In genomic region chr20:50460608-50461268, GRCh38 we compare ENCODE assay signal across 8 cellular contexts. TPM values are rescaled to one million over a fixed set of nuclear protein-coding genes. Genes with fewer than 3 reads are reported as not detected.
A peak's percentile ranks its signal among the peaks of the same experiment; 100 is the strongest.
DNase-seq lines count a peak whose midpoint lies in the region; ATAC-seq and TF ChIP-seq lines count a peak whose summit lies in the region.

No MANE protein-coding gene starts in this region.

- H3K36me3 ChIP-seq in GM06990 (ENCODE audit: control insufficient read depth, insufficient read depth, low read length) (no peaks in the 10 kb centered on the region), OCI-LY3 (replicated peaks; ENCODE audit: low read depth, low read length) (no peaks in the 10 kb centered on the region)

- no peaks in the 10 kb centered on the region for H3K27me3 ChIP-seq in GM06990 (replicated peaks; ENCODE audit: control insufficient read depth, insufficient read depth, low read length)
- H3K27me3 ChIP-seq in OCI-LY3 (ENCODE audit: low read depth, low read length) = peaks cover 21% of the 10 kb centered on the region

- H3K9ac ChIP-seq in OCI-LY3 (ENCODE audit: low read length) = no peak overlapping the region

- peaks cover 37 to 43% of the 10 kb centered on the region in 2 donors for H3K4me1 Mint-ChIP-seq in natural killer cell treated with Interleukin-12 subunit alpha and Interleukin-12 subunit beta and Interleukin-15 and Interleukin-18, amount 100 ng/mL, for 72 hours (ENCODE audit: low read depth in 2 of 2)
- peaks cover 18% of the 10 kb centered on the region for H3K4me1 Mint-ChIP-seq in stimulated activated memory B cell treated with anti-CD40 and anti-IgM and Interleukin-4, amounts not matched to agents 10 μg/mL and 1 μg/mL and 100 μg/mL, for 72 hours

- peaks cover 10% of the 10 kb centered on the region for H3K4me1 ChIP-seq in OCI-LY3 (ENCODE audit: low read length)

- H3K4me3 Mint-ChIP-seq in natural killer cell treated with Interleukin-12 subunit alpha and Interleukin-12 subunit beta and Interleukin-15 and Interleukin-18, amount 100 ng/mL, for 72 hours = peak overlapping the region; percentile 35
- H3K4me3 Mint-ChIP-seq in stimulated activated memory B cell treated with anti-CD40 and anti-IgM and Interleukin-4, amounts not matched to agents 10 μg/mL and 1 μg/mL and 100 μg/mL, for 72 hours = no peak overlapping the region

- H3K9me3 Mint-ChIP-seq in natural killer cell treated with Interleukin-12 subunit alpha and Interleukin-12 subunit beta and Interleukin-15 and Interleukin-18, amount 100 ng/mL, for 72 hours = no peaks in the 10 kb centered on the region
- H3K9me3 Mint-ChIP-seq in stimulated activated memory B cell treated with anti-CD40 and anti-IgM and Interleukin-4, amounts not matched to agents 10 μg/mL and 1 μg/mL and 100 μg/mL, for 72 hours = peaks cover 4% of the 10 kb centered on the region

- no peaks in the 10 kb centered on the region for H3K9me3 ChIP-seq in OCI-LY3 (ENCODE audit: insufficient read depth, low read length)

- TF ChIP-seq CTCF in GM06990 (IDR thresholded peaks at IDR 0.05; ENCODE audit: insufficient read depth, low read length, poor library complexity, severe bottlenecking) (peak; percentile 91), OCI-LY3 (IDR thresholded peaks at IDR 0.05; ENCODE audit: low read depth, low read length) (peak; percentile 97)

- peaks cover 8% of the 10 kb centered on the region for H3K36me3 Mint-ChIP-seq in natural killer cell treated with Interleukin-12 subunit alpha and Interleukin-12 subunit beta and Interleukin-15 and Interleukin-18, amount 100 ng/mL, for 72 hours
- H3K36me3 Mint-ChIP-seq in stimulated activated memory B cell treated with anti-CD40 and anti-IgM and Interleukin-4, amounts not matched to agents 10 μg/mL and 1 μg/mL and 100 μg/mL, for 72 hours = peaks cover 6% of the 10 kb centered on the region

- 0 out of 2 replicates have a peak overlapping the region, but pooled peaks have one; percentile 14 for H3K4me2 ChIP-seq in OCI-LY3 (ENCODE audit: low read length)

- H3K79me2 ChIP-seq in OCI-LY3 (ENCODE audit: low read length) = no peaks in the 10 kb centered on the region

- peaks cover 0 to 10% of the 10 kb centered on the region in 2 donors for H3K27me3 Mint-ChIP-seq in natural killer cell treated with Interleukin-12 subunit alpha and Interleukin-12 subunit beta and Interleukin-15 and Interleukin-18, amount 100 ng/mL, for 72 hours
- H3K27me3 Mint-ChIP-seq in stimulated activated memory B cell treated with anti-CD40 and anti-IgM and Interleukin-4, amounts not matched to agents 10 μg/mL and 1 μg/mL and 100 μg/mL, for 72 hours = peaks cover 36% of the 10 kb centered on the region

- no peak overlapping the region for H3K4me3 ChIP-seq in GM06990 (replicated peaks; ENCODE audit: low read depth, low read length)
- no peak overlapping the region for H3K4me3 ChIP-seq in OCI-LY3 (ENCODE audit: low read length)

- peak overlapping the region; percentile 8 to 42 for H3K27ac Mint-ChIP-seq in natural killer cell treated with Interleukin-12 subunit alpha and Interleukin-12 subunit beta and Interleukin-15 and Interleukin-18, amount 100 ng/mL, for 72 hours
- H3K27ac Mint-ChIP-seq in stimulated activated memory B cell treated with anti-CD40 and anti-IgM and Interleukin-4, amounts not matched to agents 10 μg/mL and 1 μg/mL and 100 μg/mL, for 72 hours = no peak overlapping the region

- ATAC-seq in esophagus mucosa (peak; percentile 92), HG02763 (IDR thresholded peaks at IDR 0.05; ENCODE audit: unreplicated experiment) (no peak)
- peak; percentile 91 to 93 for ATAC-seq in natural killer cell treated with Interleukin-12 subunit alpha and Interleukin-12 subunit beta and Interleukin-15 and Interleukin-18, amount 100 ng/mL, for 72 hours
- ATAC-seq in stimulated activated memory B cell treated with anti-CD40 and anti-IgM and Interleukin-4, amounts not matched to agents 10 μg/mL and 1 μg/mL and 100 μg/mL, for 72 hours = peak; percentile 85

- H2AFZ ChIP-seq in OCI-LY3 (ENCODE audit: low read depth, low read length) = no peak overlapping the region

- DNase-seq in GM06990 (ENCODE audit: extremely low read depth, insufficient read length) (peak; percentile 44), HK-2 (ENCODE audit: unreplicated experiment) (peak; percentile 92), activated T-cell treated with anti-CD3 and anti-CD28 coated beads for 1 hour (ENCODE audit: low read depth) (peak; percentile 73)
- peak; percentile 83 for DNase-seq in natural killer cell treated with Interleukin-12 subunit alpha and Interleukin-12 subunit beta and Interleukin-15 and Interleukin-18, amount 100 ng/mL, for 72 hours (ENCODE audit: low spot score)

- H3K27ac ChIP-seq in OCI-LY3 (ENCODE audit: low read length) = no peak overlapping the region

- no peaks in the 10 kb centered on the region for H4K20me1 ChIP-seq in OCI-LY3 (ENCODE audit: insufficient read depth, low read length)

RNA-seq across cellular contexts. Expression of gene PTPN1, which starts 49.4 kb away (rescaled TPM):
- 23.3 TPM for total RNA-seq in esophagus mucosa
- 100 to 1,000 TPM in 1 of 2 donors, 10 to 100 TPM in 1; 74.3 to 105 TPM for total RNA-seq in natural killer cell treated with Interleukin-12 subunit alpha and Interleukin-12 subunit beta and Interleukin-15 and Interleukin-18, amount 100 ng/mL, for 72 hours
